ENCODE assay signal across 7 cellular contexts in genomic region chr7:65754070-65754469, GRCh38.
DNase-seq lines count a peak whose midpoint lies in the region; ATAC-seq, FAIRE-seq and TF ChIP-seq lines count a peak whose summit lies in the region.
"Not testable (repeated sequence)": the region's sequence is repeated elsewhere in the genome, so short reads cannot be mapped to it uniquely, and the experiment has no call there.

No MANE protein-coding gene starts in this region.

- H3K79me2 ChIP-seq in K562 (ENCODE audit: control insufficient read depth, insufficient read depth, low read length): peaks cover 63% of the 10 kb centered on the region

- H3K27ac ChIP-seq in HL-60 (replicated peaks): peak overlapping the region; percentile 77
- H3K27ac ChIP-seq in K562 (ENCODE audit: extremely low read depth, low read depth, low read length): peak overlapping the region; percentile 8; the same call in 1 of the 3 replicates

- H4K20me1 ChIP-seq in K562 (replicated peaks; ENCODE audit: control insufficient read depth, insufficient read depth, low read length): not testable (repeated sequence)

- H3K36me3 ChIP-seq in K562 (ENCODE audit: control insufficient read depth, insufficient read depth, low read length): peaks cover 58% of the 10 kb centered on the region; the same call in 2 of the 3 replicates

- not testable (repeated sequence) for H3K9me1 ChIP-seq in K562 (ENCODE audit: control insufficient read depth, insufficient read depth, low read length)

- DNase-seq in HL-60 (ENCODE audit: low read depth in 1 of 2, low spot score in 1 of 2) (peak in 1 of 2 experiments; percentile 59), NB4 (ENCODE audit: low read depth) (peak; percentile 70), K562 (ENCODE audit: extremely low read depth in 1 of 4, low spot score in 3 of 4) (peak in 1 of 4 experiments; percentile 18)
- not testable (repeated sequence) for DNase-seq in T-helper 17 cell; activated T-cell treated with anti-CD3 and anti-CD28 coated beads, Interleukin-2, amount 50 U/mL, for 24 hours

- not testable (repeated sequence) for H3K36me3 Mint-ChIP-seq in T-helper 17 cell (ENCODE audit: low read depth)
- H3K36me3 Mint-ChIP-seq in activated T-cell treated with anti-CD3 and anti-CD28 coated beads, Interleukin-2, amount 50 U/mL, for 24 hours (ENCODE audit: low read depth): peaks cover 76% of the 10 kb centered on the region
- peaks cover 31% of the 10 kb centered on the region for H3K36me3 Mint-ChIP-seq in nephron (ENCODE audit: low read depth)
- H3K36me3 Mint-ChIP-seq in stimulated activated naive CD8-positive, alpha-beta T cell treated with anti-CD3 and anti-CD28 coated beads, Interleukin-15, Interleukin-2, amounts not matched to agents 100 ng/mL and 50 ng/mL, for 24 hours (ENCODE audit: low read depth): peaks cover 52% of the 10 kb centered on the region

- not testable (repeated sequence) for H3K27me3 ChIP-seq in HL-60 (ENCODE audit: insufficient read depth, poor library complexity, severe bottlenecking); K562 (ENCODE audit: control insufficient read depth in 2 of 2, insufficient read depth in 2 of 2, low read length in 2 of 2)

- TF ChIP-seq RAD21 in K562 (CRISPR knock-in tag; conservative IDR thresholded peaks at IDR 0.05 in 1 of 2, IDR thresholded peaks at IDR 0.05 in 1 of 2): not testable (repeated sequence)

- WGBS in K562 (ENCODE audit: insufficient coverage, low coverage, missing lambda C conversion rate): 45% methylated on average over 4 of the region's 5 CpGs

- not testable (repeated sequence) for H3K9me3 Mint-ChIP-seq in activated T-cell treated with anti-CD3 and anti-CD28 coated beads, Interleukin-2, amount 50 U/mL, for 24 hours; nephron; stimulated activated naive CD8-positive, alpha-beta T cell treated with anti-CD3 and anti-CD28 coated beads, Interleukin-15, Interleukin-2, amounts not matched to agents 100 ng/mL and 50 ng/mL, for 24 hours

- TF ChIP-seq EP300 in K562 (IDR thresholded peaks at IDR 0.05; ENCODE audit: low read length): peak; percentile 46; the same call in 1 of the 2 replicates

- FAIRE-seq in K562 (lab: Jason Lieb, UNC): not testable (repeated sequence)

- H3K4me1 ChIP-seq in K562 (replicated peaks in 1 of 2; ENCODE audit: control insufficient read depth in 2 of 2, insufficient read depth in 2 of 2, low read length in 2 of 2): peaks cover 10 to 11% of the 10 kb centered on the region in 2 experiments; a peak in 4 of 5 replicates

- H3K4me3 ChIP-seq in HL-60 (replicated peaks; ENCODE audit: insufficient read depth, low read length) (peak overlapping the region; percentile 12; the same call in 1 of the 2 replicates), NB4 (ENCODE audit: low read depth, low read length) (peak overlapping the region; percentile 71)
- H3K4me3 ChIP-seq in K562: not testable (repeated sequence)

- not testable (repeated sequence) for H3K9ac ChIP-seq in K562 (ENCODE audit: insufficient read depth in 1 of 2, low read depth in 2 of 2, low read length in 2 of 2)

- in situ Hi-C loops in K562 (cut with MboI): loop anchor here (5.0 kb wide), 1 partner anchor 692 kb away; no protein-coding TSS in a partner anchor

- TF ChIP-seq POLR2A in NB4 (IDR thresholded peaks at IDR 0.05; ENCODE audit: extremely low read depth, insufficient read length); K562 (conservative IDR thresholded peaks at IDR 0.05): not testable (repeated sequence)

- not testable (repeated sequence) for H3K4me1 Mint-ChIP-seq in T-helper 17 cell, nephron
- peaks cover 40% of the 10 kb centered on the region for H3K4me1 Mint-ChIP-seq in activated T-cell treated with anti-CD3 and anti-CD28 coated beads, Interleukin-2, amount 50 U/mL, for 24 hours (ENCODE audit: low read depth)
- H3K4me1 Mint-ChIP-seq in stimulated activated naive CD8-positive, alpha-beta T cell treated with anti-CD3 and anti-CD28 coated beads, Interleukin-15, Interleukin-2, amounts not matched to agents 100 ng/mL and 50 ng/mL, for 24 hours (ENCODE audit: low read depth): peaks cover 35% of the 10 kb centered on the region

- not testable (repeated sequence) for BruUV-seq in K562 (replicated peaks; lab: Mats Ljungman, UMichigan)

- not testable (repeated sequence) for ATAC-seq in T-helper 17 cell, K562

- POLR2A ChIA-PET in K562 (lab: Yijun Ruan, JAX): interaction anchor here (0.6 to 1.3 kb wide), 2 partner anchors 8 to 16 kb away, joined by 3 to 4 read pairs; no protein-coding TSS in a partner anchor

- not testable (repeated sequence) for H3K4me2 ChIP-seq in K562 (ENCODE audit: insufficient read depth, low read length)

- H3K4me3 Mint-ChIP-seq in T-helper 17 cell; stimulated activated naive CD8-positive, alpha-beta T cell treated with anti-CD3 and anti-CD28 coated beads, Interleukin-15, Interleukin-2, amounts not matched to agents 100 ng/mL and 50 ng/mL, for 24 hours: not testable (repeated sequence)
- H3K4me3 Mint-ChIP-seq in activated T-cell treated with anti-CD3 and anti-CD28 coated beads, Interleukin-2, amount 50 U/mL, for 24 hours: peak overlapping the region; percentile 25
- H3K4me3 Mint-ChIP-seq in nephron: peak overlapping the region; percentile 47 to 54 (median 51)

- CTCF ChIA-PET in K562 (lab: Yijun Ruan, JAX; ENCODE audit: low intra/inter-chr PET ratio): not testable (repeated sequence)

- not testable (repeated sequence) for H2AFZ ChIP-seq in K562 (ENCODE audit: low read depth, low read length)

- not testable (repeated sequence) for TF ChIP-seq CTCF in HL-60 (IDR thresholded peaks at IDR 0.05; ENCODE audit: insufficient read depth, low read length); NB4 (IDR thresholded peaks at IDR 0.05; ENCODE audit: low read depth, low read length); K562 (IDR thresholded peaks at IDR 0.05 in 2 of 3, conservative IDR thresholded peaks at IDR 0.05 in 1 of 3; ENCODE audit: insufficient read depth in 2 of 3, low read depth in 1 of 3, low read length in 3 of 3); nephron (IDR thresholded peaks at IDR 0.05; ENCODE audit: unreplicated experiment in 3 of 3)

- not testable (repeated sequence) for H3K27me3 Mint-ChIP-seq in T-helper 17 cell; activated T-cell treated with anti-CD3 and anti-CD28 coated beads, Interleukin-2, amount 50 U/mL, for 24 hours; nephron (ENCODE audit: low read depth); stimulated activated naive CD8-positive, alpha-beta T cell treated with anti-CD3 and anti-CD28 coated beads, Interleukin-15, Interleukin-2, amounts not matched to agents 100 ng/mL and 50 ng/mL, for 24 hours

- intact Hi-C loops in K562 (cut with micrococcal nuclease): not testable (repeated sequence)

- H3K9me3 ChIP-seq in T-helper 17 cell (ENCODE audit: control insufficient read depth, low read length, poor library complexity, severe bottlenecking); K562 (replicated peaks; ENCODE audit: control insufficient read depth, insufficient read depth, low read depth, low read length): not testable (repeated sequence)

- H3K27ac Mint-ChIP-seq in T-helper 17 cell: peak overlapping the region; percentile 77
- H3K27ac Mint-ChIP-seq in activated T-cell treated with anti-CD3 and anti-CD28 coated beads, Interleukin-2, amount 50 U/mL, for 24 hours: peak overlapping the region; percentile 33
- not testable (repeated sequence) for H3K27ac Mint-ChIP-seq in nephron
- H3K27ac Mint-ChIP-seq in stimulated activated naive CD8-positive, alpha-beta T cell treated with anti-CD3 and anti-CD28 coated beads, Interleukin-15, Interleukin-2, amounts not matched to agents 100 ng/mL and 50 ng/mL, for 24 hours: peak overlapping the region; percentile 5

TF ChIP-seq in K562, 482 proteins besides CTCF, POLR2A, EP300 and RAD21 (continues in another document):
- TF ChIP-seq RCOR1 (IDR thresholded peaks at IDR 0.05; ENCODE audit: borderline replicate concordance in 1 of 2, low read depth in 2 of 2, low read length in 2 of 2): 0 out of 4 replicates have a peak, but pooled peaks of 1 of the 2 experiments have one; percentile 19
- peak; percentile 69 for TF ChIP-seq ARID1B (IDR thresholded peaks at IDR 0.05)
- peak; percentile 45 for TF ChIP-seq TAL1 (IDR thresholded peaks at IDR 0.05)
- peak; percentile 56; the same call in 1 of the 2 replicates for TF ChIP-seq TEAD4 (IDR thresholded peaks at IDR 0.05; ENCODE audit: low read length)
- TF ChIP-seq TEAD4 (CRISPR knock-in tag; IDR thresholded peaks at IDR 0.05; ENCODE audit: borderline replicate concordance); PBX2 (CRISPR knock-in tag; IDR thresholded peaks at IDR 0.05; ENCODE audit: low read depth): not testable (repeated sequence)
- TF ChIP-seq CTBP1 (IDR thresholded peaks at IDR 0.05; ENCODE audit: borderline replicate concordance): peak; percentile 26; the same call in 1 of the 2 replicates
- peak; percentile 66 for TF ChIP-seq MEIS2 (IDR thresholded peaks at IDR 0.05; ENCODE audit: partially characterized antibody)
- TF ChIP-seq TCF3 (CRISPR knock-in tag; IDR thresholded peaks at IDR 0.05): peak; percentile 85
- TF ChIP-seq PBX2 (tag; conservative IDR thresholded peaks at IDR 0.05; ENCODE audit: low read depth): 0 out of 2 replicates have a peak, but pooled peaks have one; percentile 34
